Comparison of ENCODE assay signal across 16 cellular contexts in the genomic region with DNA sequence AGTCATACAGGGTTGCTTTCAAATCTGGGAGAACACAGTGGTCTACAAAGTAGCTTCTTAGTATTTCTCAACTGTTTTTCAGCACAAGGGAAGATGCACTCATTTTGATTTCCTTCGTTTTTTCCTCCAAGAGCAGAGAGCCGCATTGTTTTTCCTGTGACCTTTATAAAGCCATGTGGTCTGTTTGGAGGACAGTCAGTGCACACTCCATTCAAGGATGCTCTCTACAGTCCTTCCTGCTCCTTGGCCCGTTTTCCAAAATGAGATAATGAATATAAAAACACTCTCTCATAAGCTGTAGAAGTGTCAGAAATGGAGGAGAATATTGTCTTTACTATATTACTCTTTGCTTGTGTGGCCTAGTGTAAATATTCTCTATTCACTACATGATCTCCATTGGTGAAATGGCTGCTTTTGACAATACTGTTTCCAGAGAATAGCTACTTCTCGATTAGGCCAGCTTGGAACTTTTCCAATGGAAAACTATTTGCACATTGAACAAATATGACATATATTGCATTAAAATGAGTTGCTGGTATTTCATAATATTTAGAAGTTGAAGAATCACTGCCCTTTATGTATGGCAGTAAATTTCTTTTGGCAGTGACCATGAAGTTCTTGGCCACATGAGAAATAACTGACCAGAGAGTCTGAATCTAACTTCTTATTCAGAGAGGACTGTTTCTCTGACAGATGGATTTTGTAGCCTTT.
DNase-seq lines count a peak whose midpoint lies in the region; ATAC-seq and TF ChIP-seq lines count a peak whose summit lies in the region.
"Had no signal": no experiment of that assay in that cellular context is flagged by ENCODE, and none has a peak within 500 bp of the region (broad histone marks: within the 10 kb centered on the region; RNA-seq: fewer than 3 reads in every experiment).

No MANE protein-coding gene starts in this region.

- H3K36me3 ChIP-seq in BLaER1 (no peaks in the 10 kb centered on the region), PC-3 (ENCODE audit: low read depth, low read length) (no peaks in the 10 kb centered on the region)
- H3K36me3 ChIP-seq: gastroesophageal sphincter, SJCRH30 had no signal

- no peak overlapping the region; the same call in 1 of the 2 replicates for H3K27ac ChIP-seq in BLaER1
- no peak overlapping the region for H3K27ac ChIP-seq in PC-3 (ENCODE audit: low read length)
- H3K27ac ChIP-seq: C4-2B, SJCRH30 had no signal

- H3K9ac ChIP-seq in BLaER1 (no peak overlapping the region), PC-3 (ENCODE audit: low read length) (no peak overlapping the region)

- no peak overlapping the region for H2AFZ ChIP-seq in PC-3 (ENCODE audit: low read length)

- peaks cover 6% of the 10 kb centered on the region for H3K36me3 Mint-ChIP-seq in endothelial cell (ENCODE audit: low read depth, unreplicated experiment)
- no peaks in the 10 kb centered on the region for H3K36me3 Mint-ChIP-seq in neural crest cell (ENCODE audit: low read depth)

- peaks cover 5% of the 10 kb centered on the region for H3K9me3 Mint-ChIP-seq in endothelial cell (ENCODE audit: unreplicated experiment)
- no peaks in the 10 kb centered on the region for H3K9me3 Mint-ChIP-seq in neural crest cell
- H3K9me3 Mint-ChIP-seq: activated CD4-positive, alpha-beta T cell treated with anti-CD3 and anti-CD28 coated beads, Interleukin-2, amount 10 ng/mL, durations not matched to agents 7 days and 5 days; central memory CD8-positive, alpha-beta T cell had no signal

- POLR2A ChIA-PET in PC-3 (lab: Charles Lee; ENCODE audit: unreplicated experiment) = interaction anchor here (0.6 kb wide), 2 partner anchors 11 to 16 kb away, joined by 3 read pairs; no protein-coding TSS in a partner anchor

- CTCF ChIA-PET in PC-3 (lab: Charles Lee) = no interaction called here

- no peaks in the 10 kb centered on the region for H3K9me3 ChIP-seq in BLaER1
- no peaks in the 10 kb centered on the region for H3K9me3 ChIP-seq in PC-3 (ENCODE audit: low read length)
- H3K9me3 ChIP-seq: gastroesophageal sphincter, SJCRH30 had no signal

- peak; percentile 19 for DNase-seq in PC-3
- no peak for DNase-seq in endothelial cell (ENCODE audit: low spot score)
- no peak for DNase-seq in neural crest cell (ENCODE audit: low read depth, low spot score)
- no peak for DNase-seq in NCI-H146 treated with DMSO at 0.1 percent for 48 hours (lab: John Stamatoyannopoulos, UW; ENCODE audit: unreplicated experiment)
- DNase-seq in SHP77 (lab: John Stamatoyannopoulos, UW) = no peak
- DNase-seq in OCI-M1 (lab: John Stamatoyannopoulos, UW) = no peak
- DNase-seq in NCI-H524 (lab: John Stamatoyannopoulos, UW) = no peak
- DNase-seq: activated CD4-positive, alpha-beta T cell treated with anti-CD3 and anti-CD28 coated beads, Interleukin-2, amount 10 ng/mL, durations not matched to agents 7 days and 5 days; activated effector memory CD4-positive, alpha-beta T cell treated with Interleukin-2 at 50 U/mL for 16 hours; NCI-H1436 treated with DMSO at 0.1 percent for 48 hours; NCI-H526 treated with DMSO at 0.1 percent for 48 hours; SJCRH30 had no signal

- H3F3A ChIP-seq in PC-3 (ENCODE audit: low read length, unreplicated experiment) = no peaks in the 10 kb centered on the region

- H3K4me1 ChIP-seq in BLaER1 = peaks cover 36% of the 10 kb centered on the region
- no peaks in the 10 kb centered on the region for H3K4me1 ChIP-seq in PC-3 (ENCODE audit: insufficient read depth, low read length)

- ATAC-seq in PC-3 = no peak
- ATAC-seq: gastroesophageal sphincter had no signal

- H3K4me3 Mint-ChIP-seq in endothelial cell (ENCODE audit: unreplicated experiment) (no peak overlapping the region), neural crest cell (peak overlapping the region; percentile 56)
- H3K4me3 Mint-ChIP-seq: activated CD4-positive, alpha-beta T cell treated with anti-CD3 and anti-CD28 coated beads, Interleukin-2, amount 10 ng/mL, durations not matched to agents 7 days and 5 days; central memory CD8-positive, alpha-beta T cell had no signal

- H3K9me2 ChIP-seq in PC-3 (replicated peaks; ENCODE audit: low read length) = no peaks in the 10 kb centered on the region

- peaks cover 25% of the 10 kb centered on the region; the same call in 1 of the 2 replicates for H3K79me2 ChIP-seq in PC-3 (ENCODE audit: low read length)

- intact Hi-C loops in PC-3 (cut with micrococcal nuclease) = loop anchor here (2.0 to 5.0 kb wide), 2 partner anchors 14 to 217 kb away; a partner anchor contains a TSS

- TF ChIP-seq CTCF in PC-3 (conservative IDR thresholded peaks at IDR 0.05; ENCODE audit: low read depth, low read length) = no peak
- TF ChIP-seq CTCF in endothelial cell (IDR thresholded peaks at IDR 0.05; ENCODE audit: unreplicated experiment) = no peak
- TF ChIP-seq CTCF in neural crest cell (conservative IDR thresholded peaks at IDR 0.05) = no peak

- H3K4me2 ChIP-seq in BLaER1 = peak overlapping the region; percentile 85
- H3K4me2 ChIP-seq in PC-3 (ENCODE audit: low read length) = no peak overlapping the region

- H3K27me3 Mint-ChIP-seq in endothelial cell (ENCODE audit: unreplicated experiment) (peaks cover 2% of the 10 kb centered on the region), neural crest cell (ENCODE audit: low read depth) (no peaks in the 10 kb centered on the region)
- H3K27me3 Mint-ChIP-seq: activated CD4-positive, alpha-beta T cell treated with anti-CD3 and anti-CD28 coated beads, Interleukin-2, amount 10 ng/mL, durations not matched to agents 7 days and 5 days; central memory CD8-positive, alpha-beta T cell had no signal

- H3K4me1 Mint-ChIP-seq in endothelial cell (ENCODE audit: unreplicated experiment) = peaks cover 40% of the 10 kb centered on the region
- peaks cover 35% of the 10 kb centered on the region for H3K4me1 Mint-ChIP-seq in neural crest cell

- H3K27me3 ChIP-seq in BLaER1 (no peaks in the 10 kb centered on the region), PC-3 (ENCODE audit: low read length) (no peaks in the 10 kb centered on the region)
- H3K27me3 ChIP-seq: gastroesophageal sphincter, SJCRH30 had no signal

- H3K4me3 ChIP-seq in BLaER1 (no peak overlapping the region), PC-3 (ENCODE audit: low read length) (no peak overlapping the region)
- H3K4me3 ChIP-seq: gastroesophageal sphincter, SJCRH30 had no signal

- H3K27ac Mint-ChIP-seq in endothelial cell (ENCODE audit: unreplicated experiment) (peak overlapping the region; percentile 63), neural crest cell (ENCODE audit: unreplicated experiment) (no peak overlapping the region)
- H3K27ac Mint-ChIP-seq: activated CD4-positive, alpha-beta T cell treated with anti-CD3 and anti-CD28 coated beads, Interleukin-2, amount 10 ng/mL, durations not matched to agents 7 days and 5 days had no signal

- BruUV-seq in PC-3 (replicated peaks; lab: Mats Ljungman, UMichigan) = no TSS peak

- no peaks in the 10 kb centered on the region for H4K20me1 ChIP-seq in BLaER1
- H4K20me1 ChIP-seq in PC-3 (ENCODE audit: low read length) = 0 out of 2 replicates have a peak, but pooled peaks cover 7% of the 10 kb centered on the region
